ENCODE assay signal across 8 cellular contexts in genomic region chr2:237904806-237905599, GRCh38. TPM values are rescaled to one million over a fixed set of nuclear protein-coding genes. Genes with fewer than 3 reads are reported as not detected.
DNase-seq lines count a peak whose midpoint lies in the region; ATAC-seq and TF ChIP-seq lines count a peak whose summit lies in the region.

No MANE protein-coding gene starts in this region.

- 23 to 26% methylated on average over 16 of the region's 16 CpGs for WGBS in lung, 2 donors

- POLR2A ChIA-PET in AG04449 (lab: Yijun Ruan, JAX) = interaction anchor here (0.7 kb wide), 1 partner anchor 16 kb away, joined by 3 read pairs; no protein-coding TSS in a partner anchor

- no peak for TF ChIP-seq CTCF in AG04449 (IDR thresholded peaks at IDR 0.05; ENCODE audit: insufficient read depth, low read length, missing control alignments)
- TF ChIP-seq CTCF in lung (IDR thresholded peaks at IDR 0.05; ENCODE audit: control extremely low read depth, extremely low read depth) = no peak
- no peak for TF ChIP-seq CTCF in uterus (IDR thresholded peaks at IDR 0.05)

- H3K9me3 ChIP-seq in lung (ENCODE audit: control insufficient read depth in 2 of 2, insufficient read depth in 1 of 2, low read length in 1 of 2) (peaks cover 0 to 5% of the 10 kb centered on the region in 2 donors), uterus (peaks cover 0 to 9% of the 10 kb centered on the region in 2 donors)

- H3K27me3 ChIP-seq in lung (ENCODE audit: control insufficient read depth, insufficient read depth) (no peaks in the 10 kb centered on the region), uterus (no peaks in the 10 kb centered on the region)

- CTCF ChIA-PET in AG04449 (lab: Yijun Ruan, JAX) = interaction anchor here (0.9 to 1.1 kb wide), 3 partner anchors 9 to 358 kb away, joined by 3 to 6 read pairs (median 3); no protein-coding TSS in a partner anchor

- no peak overlapping the region; the same call in 1 of the 2 replicates for H3K4me3 ChIP-seq in AG04449 (ENCODE audit: low read depth, low read length)
- no peak overlapping the region for H3K4me3 ChIP-seq in lung
- no peak overlapping the region for H3K4me3 ChIP-seq in uterus

- intact Hi-C loops in uterus (cut with DNase I; ENCODE audit: low total_unique reads) = no loop called here

- ATAC-seq in lung (ENCODE audit: insufficient read depth, low FRiP score) = peak; percentile 65
- ATAC-seq in GM18511 (IDR thresholded peaks at IDR 0.05; ENCODE audit: unreplicated experiment) = no peak
- ATAC-seq in HG03108 (IDR thresholded peaks at IDR 0.05; ENCODE audit: unreplicated experiment) = no peak

- TF ChIP-seq POLR2A in uterus (IDR thresholded peaks at IDR 0.05) = peak in 1 of 2 donors; percentile 21

- DNase-seq in AG04449 (ENCODE audit: low read depth, low spot score) = peak; percentile 56
- peak; percentile 26 for DNase-seq in HT1080 (ENCODE audit: low read depth)
- DNase-seq in lung (ENCODE audit: low spot score) = no peak
- DNase-seq in uterus = peak; percentile 71 to 74
- DNase-seq in NCI-H1417 treated with DMSO at 0.1 percent for 48 hours (lab: John Stamatoyannopoulos, UW) = no peak

- H3K36me3 ChIP-seq in lung (ENCODE audit: control insufficient read depth in 2 of 2, insufficient read depth in 2 of 2, low read length in 2 of 2) (no peaks in the 10 kb centered on the region), uterus (no peaks in the 10 kb centered on the region)

- H3K4me1 ChIP-seq in lung (ENCODE audit: control insufficient read depth in 2 of 2, insufficient read depth in 2 of 2, low read length in 2 of 2) (peaks cover 0 to 1% of the 10 kb centered on the region in 2 donors), uterus (peaks cover 0 to 9% of the 10 kb centered on the region in 2 donors)

- H3K27ac ChIP-seq in angular gyrus (ENCODE audit: low read depth, low read length) (peak overlapping the region; percentile 64), lung (ENCODE audit: low read depth in 1 of 2, low read length in 1 of 2) (peak overlapping the region; percentile 62 to 90), uterus (peak overlapping the region; percentile 98 to 100)

RNA-seq across cellular contexts. Expression of gene RAMP1, which starts 45.6 kb away (rescaled TPM):
- 0.53 TPM in 1 of 2 replicates, not detected in the other for total RNA-seq in HT1080 (2014; rRNA removed; shearing (Covaris generic))
- 0.16 and 0.31 TPM in 2 replicates for polyA plus RNA-seq in HT1080 (2015; cell fraction: cytosol; rRNA removed)
- not detected in 2 replicates for polyA plus RNA-seq in HT1080 (2015; cell fraction: nucleus; rRNA removed)
- total RNA-seq in lung (10 to 100 TPM; 10.5 to 26.1 TPM), uterus (100 to 1,000 TPM in 3 of 4 donors, 10 to 100 TPM in 1; 44.1 to 591 (median 424) TPM)
- polyA plus RNA-seq in lung = 10 to 100 TPM; 11.0 to 14.3 TPM

Comparison
In these comparisons a context has a peak if more than half of its experiments do, and no peak if none do; other contexts are left out.
1. DNase-seq: peak in AG04449 (single experiment), HT1080 (single experiment) and uterus (2 of 2); none in lung (single experiment) and NCI-H1417 treated with DMSO at 0.1 percent for 48 hours (single experiment).
2. Peak in every context shown above with its lines, with median percentiles within 50 percentile points of each other: H3K27ac ChIP-seq.